ENCODE assay signal across 13 cellular contexts in the genomic region with DNA sequence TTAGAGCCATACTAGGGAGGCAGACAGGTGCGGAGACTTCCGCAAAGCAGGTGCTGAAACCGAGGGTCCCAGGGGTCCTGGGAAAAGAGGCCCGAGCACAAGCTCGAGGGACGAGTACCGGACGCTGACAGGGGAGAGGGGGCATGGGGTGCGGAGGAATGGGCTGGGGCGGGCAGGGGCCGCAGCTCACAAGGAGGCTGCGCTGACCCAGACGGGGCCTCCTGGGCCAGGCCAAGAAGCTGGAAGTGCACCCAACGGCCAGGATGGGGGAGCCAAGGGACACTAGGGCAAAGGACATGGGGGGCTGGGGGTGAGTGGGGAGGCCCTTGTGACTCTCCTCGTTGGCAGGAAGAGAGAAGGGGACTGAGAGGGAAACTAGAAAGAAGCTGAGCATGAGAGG. TPM values are rescaled to one million over a fixed set of nuclear protein-coding genes. Genes with fewer than 3 reads are reported as not detected.
A peak's percentile ranks its signal among the peaks of the same experiment; 100 is the strongest.
DNase-seq lines count a peak whose midpoint lies in the region; ATAC-seq and TF ChIP-seq lines count a peak whose summit lies in the region.
"Had no signal": no experiment of that assay in that cellular context is flagged by ENCODE, and none has a peak within 500 bp of the region (broad histone marks: within the 10 kb centered on the region; RNA-seq: fewer than 3 reads in every experiment).

No MANE protein-coding gene starts in this region.

- peaks cover 12% of the 10 kb centered on the region for H4K20me1 ChIP-seq in hepatocyte (ENCODE audit: insufficient read depth, poor library complexity, severe bottlenecking)

- H3K27me3 Mint-ChIP-seq in WTC11 (ENCODE audit: low read depth) = no peaks in the 10 kb centered on the region

- H3K4me2 ChIP-seq in hepatocyte = peak overlapping the region; percentile 99

- H3K4me1 ChIP-seq in left ventricle myocardium inferior (peaks cover 43% of the 10 kb centered on the region), hepatocyte (ENCODE audit: insufficient read depth) (peaks cover 16% of the 10 kb centered on the region)

- no peaks in the 10 kb centered on the region for H3K9me3 ChIP-seq in left ventricle myocardium inferior (replicated peaks)
- no peaks in the 10 kb centered on the region for H3K9me3 ChIP-seq in hepatocyte (ENCODE audit: low read depth)
- H3K9me3 ChIP-seq: prostate gland had no signal

- H3K27me3 ChIP-seq in left ventricle myocardium inferior (ENCODE audit: low read depth) (no peaks in the 10 kb centered on the region), hepatocyte (no peaks in the 10 kb centered on the region)

- no peak for TF ChIP-seq CTCF in left ventricle myocardium inferior (IDR thresholded peaks at IDR 0.05; ENCODE audit: borderline replicate concordance)
- TF ChIP-seq CTCF in WTC11 (IDR thresholded peaks at IDR 0.05) = no peak
- no peak for TF ChIP-seq CTCF in hepatocyte (IDR thresholded peaks at IDR 0.05; ENCODE audit: poor library complexity)

- H3K4me3 Mint-ChIP-seq in WTC11 = peak overlapping the region; percentile 84

- no peak overlapping the region for H3K27ac Mint-ChIP-seq in WTC11

- POLR2A ChIA-PET in WTC11 (lab: Charles Lee) = interaction anchor here (0.7 kb wide), 1 partner anchor 23 kb away, joined by 6 read pairs; no protein-coding TSS in a partner anchor

- intact Hi-C loops in left ventricle myocardium inferior (cut with micrococcal nuclease) = no loop called here
- intact Hi-C loops in left cardiac atrium (cut with DNase I) = no loop called here

- no peaks in the 10 kb centered on the region for H3K9me3 Mint-ChIP-seq in WTC11

- 91% methylated on average over 13 of the region's 15 CpGs for WGBS in hepatocyte (ENCODE audit: low lambda C conversion rate, missing lambda C conversion rate)

- no peak for DNase-seq in left ventricle myocardium inferior
- no peak for DNase-seq in left cardiac atrium
- DNase-seq in WTC11 (ENCODE audit: low spot score) = no peak
- no peak for DNase-seq in hepatocyte (ENCODE audit: low spot score)
- no peak for DNase-seq in NCI-H2196 treated with DMSO at 0.1 percent for 48 hours (lab: John Stamatoyannopoulos, UW; ENCODE audit: unreplicated experiment)
- DNase-seq in stimulated activated CD4-positive, alpha-beta T cell treated with anti-CD3 and anti-CD28 coated beads, Interleukin-4, amount 100 ng/mL, for 1 hour = no peak
- no peak for DNase-seq in NCI-H2171 (lab: John Stamatoyannopoulos, UW)
- DNase-seq: amygdala, erythroblast, KG1, NCI-H510A had no signal

- ATAC-seq in left cardiac atrium (no peak), WTC11 (no peak), GM19035 (IDR thresholded peaks at IDR 0.05; ENCODE audit: unreplicated experiment) (no peak)

- peak overlapping the region; percentile 91 for H3K4me3 ChIP-seq in left ventricle myocardium inferior
- H3K4me3 ChIP-seq in hepatocyte = no peak overlapping the region

- H3K27ac ChIP-seq in left ventricle myocardium inferior (replicated peaks) (no peak overlapping the region), hepatocyte (no peak overlapping the region)
- H3K27ac ChIP-seq: prostate gland had no signal

- H3K9me2 ChIP-seq in hepatocyte (replicated peaks; ENCODE audit: insufficient read depth) = no peaks in the 10 kb centered on the region

- CTCF ChIA-PET in WTC11 (lab: Charles Lee) = interaction anchor here (0.9 to 2.1 kb wide), 5 partner anchors 19 to 151 kb away, joined by 3 to 6 read pairs (median 4); a partner anchor contains a TSS

- peaks cover 34% of the 10 kb centered on the region for H3K79me2 ChIP-seq in hepatocyte

- H3K36me3 Mint-ChIP-seq in WTC11 = peaks cover 3% of the 10 kb centered on the region; the same call in 1 of the 2 replicates

- H2AFZ ChIP-seq in hepatocyte = no peak overlapping the region

- H3K36me3 ChIP-seq in left ventricle myocardium inferior (peaks cover 46% of the 10 kb centered on the region), hepatocyte (replicated peaks; ENCODE audit: insufficient read depth, low read depth) (no peaks in the 10 kb centered on the region)

- peaks cover 12% of the 10 kb centered on the region; the same call in 1 of the 2 replicates for H3K4me1 Mint-ChIP-seq in WTC11

TF ChIP-seq in WTC11, 78 proteins besides CTCF, POLR2A, EP300 and RAD21:
- TF ChIP-seq, protein P1, sequence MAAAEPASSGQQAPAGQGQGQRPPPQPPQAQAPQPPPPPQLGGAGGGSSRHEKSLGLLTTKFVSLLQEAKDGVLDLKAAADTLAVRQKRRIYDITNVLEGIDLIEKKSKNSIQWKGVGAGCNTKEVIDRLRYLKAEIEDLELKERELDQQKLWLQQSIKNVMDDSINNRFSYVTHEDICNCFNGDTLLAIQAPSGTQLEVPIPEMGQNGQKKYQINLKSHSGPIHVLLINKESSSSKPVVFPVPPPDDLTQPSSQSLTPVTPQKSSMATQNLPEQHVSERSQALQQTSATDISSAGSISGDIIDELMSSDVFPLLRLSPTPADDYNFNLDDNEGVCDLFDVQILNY (CRISPR knock-in tag; IDR thresholded peaks at IDR 0.05) = no peak
- TF ChIP-seq SP1 (CRISPR knock-in tag; conservative IDR thresholded peaks at IDR 0.05) (no peak), SOX15 (CRISPR knock-in tag; IDR thresholded peaks at IDR 0.05) (no peak), JAZF1 (CRISPR knock-in tag; IDR thresholded peaks at IDR 0.05) (no peak)
- TF ChIP-seq, protein P2, sequence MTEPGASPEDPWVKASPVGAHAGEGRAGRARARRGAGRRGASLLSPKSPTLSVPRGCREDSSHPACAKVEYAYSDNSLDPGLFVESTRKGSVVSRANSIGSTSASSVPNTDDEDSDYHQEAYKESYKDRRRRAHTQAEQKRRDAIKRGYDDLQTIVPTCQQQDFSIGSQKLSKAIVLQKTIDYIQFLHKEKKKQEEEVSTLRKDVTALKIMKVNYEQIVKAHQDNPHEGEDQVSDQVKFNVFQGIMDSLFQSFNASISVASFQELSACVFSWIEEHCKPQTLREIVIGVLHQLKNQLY (CRISPR knock-in tag; IDR thresholded peaks at IDR 0.05) = no peak
- TF ChIP-seq, protein P3, sequence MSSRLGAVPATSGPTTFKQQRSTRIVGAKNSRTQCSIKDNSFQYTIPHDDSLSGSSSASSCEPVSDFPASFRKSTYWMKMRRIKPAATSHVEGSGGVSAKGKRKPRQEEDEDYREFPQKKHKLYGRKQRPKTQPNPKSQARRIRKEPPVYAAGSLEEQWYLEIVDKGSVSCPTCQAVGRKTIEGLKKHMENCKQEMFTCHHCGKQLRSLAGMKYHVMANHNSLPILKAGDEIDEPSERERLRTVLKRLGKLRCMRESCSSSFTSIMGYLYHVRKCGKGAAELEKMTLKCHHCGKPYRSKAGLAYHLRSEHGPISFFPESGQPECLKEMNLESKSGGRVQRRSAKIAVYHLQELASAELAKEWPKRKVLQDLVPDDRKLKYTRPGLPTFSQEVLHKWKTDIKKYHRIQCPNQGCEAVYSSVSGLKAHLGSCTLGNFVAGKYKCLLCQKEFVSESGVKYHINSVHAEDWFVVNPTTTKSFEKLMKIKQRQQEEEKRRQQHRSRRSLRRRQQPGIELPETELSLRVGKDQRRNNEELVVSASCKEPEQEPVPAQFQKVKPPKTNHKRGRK (CRISPR knock-in tag; IDR thresholded peaks at IDR 0.05; ENCODE audit: borderline replicate concordance) = no peak

RNA-seq across cellular contexts. Expression of a gene that starts 1.8 kb away (rescaled TPM):
- 140 TPM for total RNA-seq in left ventricle myocardium inferior
- total RNA-seq in left cardiac atrium = 100 to 1,000 TPM; 142 to 143 TPM
- 275 to 291 TPM (median 287 TPM) in 3 replicates for total RNA-seq in WTC11 (2021)
- 126 and 170 TPM in 2 replicates for total RNA-seq in hepatocyte
- 326 and 328 TPM in 2 replicates for polyA plus RNA-seq in hepatocyte

RNA-seq across cellular contexts. Expression of a gene that starts 10.5 kb away (rescaled TPM):
- total RNA-seq in left ventricle myocardium inferior = 327 TPM
- 100 to 1,000 TPM; 378 to 432 TPM for total RNA-seq in left cardiac atrium
- total RNA-seq in WTC11 (2021) = 363 to 377 TPM (median 368 TPM) in 3 replicates
- total RNA-seq in hepatocyte = 524 and 539 TPM in 2 replicates
- polyA plus RNA-seq in hepatocyte = 729 and 735 TPM in 2 replicates

RNA-seq across cellular contexts. Expression of a gene that starts 26.4 kb away (rescaled TPM):
- total RNA-seq in left ventricle myocardium inferior (4.8 TPM), left cardiac atrium (10 to 100 TPM; 10.6 to 12.6 TPM), WTC11 (2021) (40.9 to 46.4 TPM (median 44.1 TPM) in 3 replicates), hepatocyte (11.0 and 12.9 TPM in 2 replicates)
- polyA plus RNA-seq in hepatocyte = 16.0 and 18.3 TPM in 2 replicates

RNA-seq across cellular contexts. Expression of a gene that starts 53.4 kb away (rescaled TPM):
- 9.3 TPM for total RNA-seq in left ventricle myocardium inferior
- total RNA-seq in left cardiac atrium = 10 to 100 TPM in 1 of 2 donors, 1 to 10 TPM in 1; 7.7 to 10.0 TPM
- 40.3 to 45.0 TPM (median 41.3 TPM) in 3 replicates for total RNA-seq in WTC11 (2021)
- 8.2 and 17.8 TPM in 2 replicates for total RNA-seq in hepatocyte
- polyA plus RNA-seq in hepatocyte = 26.8 and 38.1 TPM in 2 replicates
